2 cellular contexts compared by ENCODE assay signal in genomic region chr2:111904726-111905476, GRCh38.
TF ChIP-seq lines count a peak whose summit lies in the region.

No MANE protein-coding gene starts in this region.

TF ChIP-seq in HepG2, 621 proteins besides CTCF, POLR2A, EP300 and RAD21:
- TF ChIP-seq GATA4 (IDR thresholded peaks at IDR 0.05; ENCODE audit: borderline replicate concordance, low read depth) (no peak), ZNF816 (CRISPR knock-in tag; IDR thresholded peaks at IDR 0.05; ENCODE audit: borderline replicate concordance) (no peak), HCFC1 (IDR thresholded peaks at IDR 0.05; ENCODE audit: low read depth, low read length) (no peak), NFIB (CRISPR knock-in tag; IDR thresholded peaks at IDR 0.05; ENCODE audit: borderline replicate concordance) (no peak), MED13 (CRISPR knock-in tag; IDR thresholded peaks at IDR 0.05) (no peak), ADNP (CRISPR knock-in tag; IDR thresholded peaks at IDR 0.05) (no peak), KDM3A (CRISPR knock-in tag; IDR thresholded peaks at IDR 0.05; ENCODE audit: low read depth) (no peak), ZNF850 (CRISPR knock-in tag; conservative IDR thresholded peaks at IDR 0.05) (no peak), ATF1 (CRISPR knock-in tag; IDR thresholded peaks at IDR 0.05) (no peak), TBX3 (IDR thresholded peaks at IDR 0.05; ENCODE audit: borderline replicate concordance) (no peak), ZNF484 (CRISPR knock-in tag; IDR thresholded peaks at IDR 0.05; ENCODE audit: borderline replicate concordance, low read depth) (no peak), JDP2 (CRISPR knock-in tag; IDR thresholded peaks at IDR 0.05; ENCODE audit: borderline replicate concordance) (no peak), KDM4B (CRISPR knock-in tag; IDR thresholded peaks at IDR 0.05) (no peak)
- TF ChIP-seq, protein P1, sequence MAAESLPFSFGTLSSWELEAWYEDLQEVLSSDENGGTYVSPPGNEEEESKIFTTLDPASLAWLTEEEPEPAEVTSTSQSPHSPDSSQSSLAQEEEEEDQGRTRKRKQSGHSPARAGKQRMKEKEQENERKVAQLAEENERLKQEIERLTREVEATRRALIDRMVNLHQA (CRISPR knock-in tag; IDR thresholded peaks at IDR 0.05), result no peak
TF ChIP-seq in HepG2: peak in this region for 0.

TF ChIP-seq in WTC11, 78 proteins besides CTCF, POLR2A, EP300 and RAD21:
- no peak for TF ChIP-seq EMX1 (CRISPR knock-in tag; IDR thresholded peaks at IDR 0.05)
- no peak for TF ChIP-seq ZNF423 (CRISPR knock-in tag; IDR thresholded peaks at IDR 0.05)
- TF ChIP-seq CREM (CRISPR knock-in tag; IDR thresholded peaks at IDR 0.05), result no peak
- no peak for TF ChIP-seq PRDM15 (CRISPR knock-in tag; IDR thresholded peaks at IDR 0.05)
- no peak for TF ChIP-seq PRRX2 (CRISPR knock-in tag; IDR thresholded peaks at IDR 0.05)
- no peak for TF ChIP-seq NR3C1 (CRISPR knock-in tag; conservative IDR thresholded peaks at IDR 0.05; ENCODE audit: low read depth)
- TF ChIP-seq TEAD1 (CRISPR knock-in tag; IDR thresholded peaks at IDR 0.05), result no peak
- no peak for TF ChIP-seq ZNF532 (CRISPR knock-in tag; IDR thresholded peaks at IDR 0.05; ENCODE audit: borderline replicate concordance)
- TF ChIP-seq CBFB (CRISPR knock-in tag; IDR thresholded peaks at IDR 0.05; ENCODE audit: low read depth), result no peak
- no peak for TF ChIP-seq GABPB1 (CRISPR knock-in tag; IDR thresholded peaks at IDR 0.05)
- TF ChIP-seq RELA (CRISPR knock-in tag; IDR thresholded peaks at IDR 0.05; ENCODE audit: borderline replicate concordance), result no peak
